In genomic region chr4:157222764-157223145, GRCh38 we compare ENCODE assay signal across 11 cellular contexts. TPM values are rescaled to one million over a fixed set of nuclear protein-coding genes. Genes with fewer than 3 reads are reported as not detected.
DNase-seq lines count a peak whose midpoint lies in the region; ATAC-seq and TF ChIP-seq lines count a peak whose summit lies in the region.
"Had no signal": no experiment of that assay in that cellular context is flagged by ENCODE, and none has a peak within 500 bp of the region (broad histone marks: within the 10 kb centered on the region; RNA-seq: fewer than 3 reads in every experiment).

No MANE protein-coding gene starts in this region.

- WGBS in HUES64: 6% methylated on average over 16 of the region's 16 CpGs
- 3 to 4% (median 3%) methylated on average over 16 of the region's 16 CpGs for WGBS in stomach, 5 donors

- DNase-seq in MCF 10A (ENCODE audit: unreplicated experiment) (no peak), stomach (no peak), COLO829 (ENCODE audit: low spot score) (no peak), HuH-7 (ENCODE audit: low spot score) (no peak)
- no peak for DNase-seq in activated CD4-positive, alpha-beta T cell treated with anti-CD3 and anti-CD28 coated beads, Interleukin-2, amount 50 U/mL, for 1 hour
- DNase-seq: KBM-7 had no signal

- no peaks in the 10 kb centered on the region for H3K9me3 Mint-ChIP-seq in MCF 10A (ENCODE audit: unreplicated experiment)
- H3K9me3 Mint-ChIP-seq: stimulated activated naive CD8-positive, alpha-beta T cell treated with anti-CD3 and anti-CD28 coated beads, Interleukin-15, Interleukin-2, amounts not matched to agents 100 ng/mL and 50 ng/mL, for 24 hours had no signal

- H3K27me3 ChIP-seq in HUES64 (ENCODE audit: insufficient read depth, low read length) (peaks cover 71% of the 10 kb centered on the region), iPS-20b (ENCODE audit: insufficient read depth, low read length) (peaks cover 75% of the 10 kb centered on the region), stomach (peaks cover 0 to 53% (median 39%) of the 10 kb centered on the region in 3 donors)

- H3K4me3 ChIP-seq in HUES64 (ENCODE audit: low read length) (peak overlapping the region; percentile 79), iPS-20b (ENCODE audit: low read length) (peak overlapping the region; percentile 76), stomach (peak overlapping the region; percentile 41 to 57 (median 50))

- H3K9ac ChIP-seq in HUES64 (ENCODE audit: low read depth, low read length): peak overlapping the region; percentile 50
- H3K9ac ChIP-seq in iPS-20b (ENCODE audit: low read depth, low read length): peak overlapping the region; percentile 71; the same call in 1 of the 2 replicates

- TF ChIP-seq CTCF in MCF 10A (IDR thresholded peaks at IDR 0.05; ENCODE audit: unreplicated experiment) (no peak), stomach (IDR thresholded peaks at IDR 0.05) (no peak)

- no peaks in the 10 kb centered on the region for H3K36me3 ChIP-seq in HUES64 (ENCODE audit: insufficient read depth, low read length)
- no peaks in the 10 kb centered on the region for H3K36me3 ChIP-seq in iPS-20b (ENCODE audit: insufficient read depth, low read depth, low read length)
- H3K36me3 ChIP-seq in stomach: no peaks in the 10 kb centered on the region

- H3K4me1 Mint-ChIP-seq in MCF 10A (ENCODE audit: insufficient read depth, unreplicated experiment): peaks cover 5% of the 10 kb centered on the region

- TF ChIP-seq EP300 in stomach (IDR thresholded peaks at IDR 0.05): no peak

- H3K9me3 ChIP-seq in HUES64 (ENCODE audit: insufficient read depth, low read depth, low read length) (no peaks in the 10 kb centered on the region), iPS-20b (ENCODE audit: insufficient read depth, low read depth, low read length) (no peaks in the 10 kb centered on the region), stomach (no peaks in the 10 kb centered on the region)

- POLR2A ChIA-PET in MCF 10A (lab: Yijun Ruan, JAX): no interaction called here

- no peak overlapping the region for H3K27ac ChIP-seq in HUES64 (ENCODE audit: low read depth, low read length)
- no peak overlapping the region for H3K27ac ChIP-seq in iPS-20b (ENCODE audit: low read length)
- peak overlapping the region; percentile 30 to 73 (median 55) for H3K27ac ChIP-seq in stomach

- CTCF ChIA-PET in MCF 10A (lab: Yijun Ruan, JAX): interaction anchor here (1.4 kb wide), 1 partner anchor 762 kb away, joined by 4 read pairs; no protein-coding TSS in a partner anchor

- no peak for TF ChIP-seq POLR2A in stomach (IDR thresholded peaks at IDR 0.05)

- no TSS peak for BruUV-seq in MCF 10A (replicated peaks; lab: Mats Ljungman, UMichigan)

- peaks cover 32% of the 10 kb centered on the region for H3K27me3 Mint-ChIP-seq in MCF 10A (ENCODE audit: insufficient read depth, unreplicated experiment)

- ATAC-seq in GM18520 (IDR thresholded peaks at IDR 0.05; ENCODE audit: unreplicated experiment): no peak
- ATAC-seq: Panc1 had no signal

- no peak overlapping the region for H3K27ac Mint-ChIP-seq in MCF 10A (ENCODE audit: low read depth, unreplicated experiment)
- H3K27ac Mint-ChIP-seq: stimulated activated naive CD8-positive, alpha-beta T cell treated with anti-CD3 and anti-CD28 coated beads, Interleukin-15, Interleukin-2, amounts not matched to agents 100 ng/mL and 50 ng/mL, for 24 hours had no signal

- intact Hi-C loops in MCF 10A (cut with micrococcal nuclease): no loop called here
- intact Hi-C loops in stomach (cut with DNase I; ENCODE audit: low total_unique reads): no loop called here

- no peaks in the 10 kb centered on the region for H3K36me3 Mint-ChIP-seq in MCF 10A (ENCODE audit: insufficient read depth, unreplicated experiment)

- no peaks in the 10 kb centered on the region for H3K4me1 ChIP-seq in HUES64 (ENCODE audit: insufficient read depth, low read length)
- no peaks in the 10 kb centered on the region; the same call in 1 of the 2 replicates for H3K4me1 ChIP-seq in iPS-20b (ENCODE audit: insufficient read depth, low read length)
- H3K4me1 ChIP-seq in stomach: peaks cover 7 to 32% (median 31%) of the 10 kb centered on the region in 4 donors

- H3K4me3 Mint-ChIP-seq in MCF 10A (ENCODE audit: unreplicated experiment): peak overlapping the region; percentile 21
- H3K4me3 Mint-ChIP-seq: stimulated activated naive CD8-positive, alpha-beta T cell treated with anti-CD3 and anti-CD28 coated beads, Interleukin-15, Interleukin-2, amounts not matched to agents 100 ng/mL and 50 ng/mL, for 24 hours had no signal

RNA-seq across cellular contexts. Expression of gene GRIA2, which starts 2.2 kb away (rescaled TPM):
- polyA plus RNA-seq in HUES64 (2013, experiment 1 of 2): not detected
- polyA plus RNA-seq in HUES64 (2013, experiment 2 of 2): 0.06 TPM
- total RNA-seq in MCF 10A (2022) (not detected in 2 replicates), stomach (10 to 100 TPM in 1 of 5 donors, 1 to 10 TPM in 1, under 1 TPM in 1, not detected in 2; 0.43 to 15.2 (median 1.8) TPM)
- under 1 TPM in 2 of 3 donors, not detected in 1; 0.06 to 0.18 TPM for polyA plus RNA-seq in stomach

Comparison
In these comparisons a context has a peak if more than half of its experiments do, and no peak if none do; other contexts are left out.
1. H3K27ac ChIP-seq: peak in stomach (5 of 5); none in HUES64 (single experiment) and iPS-20b (single experiment).
2. Peak in every context shown above with its lines, with median percentiles within 50 percentile points of each other: H3K4me3 ChIP-seq.